In the genomic region with DNA sequence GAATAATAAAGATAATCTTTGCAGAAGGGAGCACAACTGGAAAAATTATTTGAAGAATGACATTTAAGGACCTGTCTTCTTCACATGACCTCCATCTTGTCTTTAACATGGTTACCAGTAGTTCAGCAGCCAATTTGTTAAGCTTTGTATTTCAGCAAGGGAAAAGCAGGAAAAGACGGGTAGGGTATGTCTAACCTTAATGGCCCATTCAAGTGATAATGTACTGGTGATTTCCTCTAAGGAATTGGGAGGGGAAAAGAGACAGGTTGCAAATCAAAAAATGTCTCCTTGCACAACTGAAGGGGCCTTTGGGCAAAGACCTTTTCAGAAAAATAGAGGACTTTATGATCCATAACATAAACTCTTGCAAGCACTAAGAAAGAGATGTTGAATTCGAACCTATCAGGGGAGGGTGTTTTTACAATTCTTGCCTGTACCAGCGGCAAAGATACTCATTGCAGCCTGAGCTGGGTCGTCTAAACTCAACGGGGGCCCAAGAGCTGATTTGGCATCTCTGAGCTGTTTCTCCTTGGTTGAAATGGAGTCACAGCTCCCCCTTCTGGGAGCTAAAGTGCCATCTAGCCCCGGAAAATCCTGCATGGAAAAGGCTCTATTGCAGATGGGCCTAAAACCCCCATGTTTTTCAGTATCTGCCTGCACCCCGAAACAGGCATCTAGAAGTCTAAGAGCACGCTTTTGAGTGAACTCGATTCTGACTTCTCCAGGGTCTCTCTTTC, we compare ENCODE assay signal across 9 cellular contexts. TPM values are rescaled to one million over a fixed set of nuclear protein-coding genes. Genes with fewer than 3 reads are reported as not detected.
DNase-seq lines count a peak whose midpoint lies in the region; ATAC-seq, FAIRE-seq and TF ChIP-seq lines count a peak whose summit lies in the region.
"Had no signal": no experiment of that assay in that cellular context is flagged by ENCODE, and none has a peak within 500 bp of the region (broad histone marks: within the 10 kb centered on the region; RNA-seq: fewer than 3 reads in every experiment).

No MANE protein-coding gene starts in this region.

- H3K27ac ChIP-seq in astrocyte (ENCODE audit: low read depth, low read length) = no peak overlapping the region
- H3K27ac ChIP-seq in uterus = no peak overlapping the region

- TF ChIP-seq POLR2A in NB4 (IDR thresholded peaks at IDR 0.05; ENCODE audit: extremely low read depth, insufficient read length) (no peak), uterus (IDR thresholded peaks at IDR 0.05) (no peak)

- no peak overlapping the region for H3K9ac ChIP-seq in astrocyte (ENCODE audit: low read length)

- no peaks in the 10 kb centered on the region for H3K36me3 Mint-ChIP-seq in astrocyte (ENCODE audit: low read depth, unreplicated experiment)

- H3K4me3 ChIP-seq in NB4 (ENCODE audit: low read depth, low read length) (no peak overlapping the region), astrocyte (ENCODE audit: insufficient read depth, low read depth, low read length) (no peak overlapping the region), uterus (no peak overlapping the region)

- no peaks in the 10 kb centered on the region for H3K9me3 ChIP-seq in astrocyte (ENCODE audit: insufficient read depth, low read depth, low read length)
- no peaks in the 10 kb centered on the region for H3K9me3 ChIP-seq in uterus

- no peak overlapping the region for H3K4me2 ChIP-seq in astrocyte (ENCODE audit: low read length)

- TF ChIP-seq CTCF in NB4 (IDR thresholded peaks at IDR 0.05; ENCODE audit: low read depth, low read length) (peak; percentile 52), astrocyte (IDR thresholded peaks at IDR 0.05; ENCODE audit: insufficient read depth, low read depth, low read length) (peak; percentile 52), uterus (IDR thresholded peaks at IDR 0.05) (no peak)

- H3K4me3 Mint-ChIP-seq in astrocyte (ENCODE audit: unreplicated experiment) = no peak overlapping the region
- H3K4me3 Mint-ChIP-seq: activated T-cell treated with anti-CD3 and anti-CD28 coated beads, Interleukin-2, amount 50 U/mL, for 72 hours had no signal

- H3K4me1 ChIP-seq in astrocyte (ENCODE audit: insufficient read depth, low read length) (no peaks in the 10 kb centered on the region), uterus (peaks cover 0 to 4% of the 10 kb centered on the region in 2 donors)

- H3K9me3 Mint-ChIP-seq in astrocyte (ENCODE audit: unreplicated experiment) = peaks cover 3% of the 10 kb centered on the region

- intact Hi-C loops in uterus (cut with DNase I; ENCODE audit: low total_unique reads) = no loop called here

- DNase-seq in NOMO-1 (lab: John Stamatoyannopoulos, UW; ENCODE audit: unreplicated experiment in 2 of 2) = peak; percentile 0 to 2
- DNase-seq in NOMO-1 treated with DMSO at 0.1 percent for 48 hours (lab: John Stamatoyannopoulos, UW; ENCODE audit: unreplicated experiment) = no peak
- DNase-seq in NB4 (ENCODE audit: low read depth) = peak; percentile 44
- no peak for DNase-seq in astrocyte (ENCODE audit: low read depth)
- no peak for DNase-seq in left lobe of liver (ENCODE audit: low spot score)
- DNase-seq in uterus = no peak

- no peaks in the 10 kb centered on the region for H3K4me1 Mint-ChIP-seq in astrocyte (ENCODE audit: low read depth, unreplicated experiment)

- H3K27ac Mint-ChIP-seq in astrocyte (ENCODE audit: unreplicated experiment) = no peak overlapping the region
- H3K27ac Mint-ChIP-seq: activated T-cell treated with anti-CD3 and anti-CD28 coated beads, Interleukin-2, amount 50 U/mL, for 72 hours had no signal

- H3K27me3 ChIP-seq in astrocyte (ENCODE audit: insufficient read depth, low read length) (peaks cover 16% of the 10 kb centered on the region), uterus (peaks cover 0 to 18% of the 10 kb centered on the region in 2 donors)

- FAIRE-seq in astrocyte (lab: Jason Lieb, UNC) = no peak

- peaks cover 22% of the 10 kb centered on the region for H3K27me3 Mint-ChIP-seq in astrocyte (ENCODE audit: low read depth, unreplicated experiment)

- ATAC-seq in left lobe of liver (peak; percentile 38), HG03460 (IDR thresholded peaks at IDR 0.05; ENCODE audit: unreplicated experiment) (no peak), GM21723 (IDR thresholded peaks at IDR 0.05; ENCODE audit: unreplicated experiment) (no peak)
- ATAC-seq: activated T-cell treated with anti-CD3 and anti-CD28 coated beads, Interleukin-2, amount 50 U/mL, for 72 hours had no signal

- H3K36me3 ChIP-seq in astrocyte (ENCODE audit: insufficient read depth, low read length) (no peaks in the 10 kb centered on the region), uterus (no peaks in the 10 kb centered on the region)

- H3K79me2 ChIP-seq in astrocyte (ENCODE audit: insufficient read depth, low read length) = no peaks in the 10 kb centered on the region

- no peaks in the 10 kb centered on the region for H4K20me1 ChIP-seq in astrocyte (ENCODE audit: insufficient read depth, low read length)

- no peak overlapping the region for H2AFZ ChIP-seq in astrocyte (ENCODE audit: low read depth, low read length)

RNA-seq across cellular contexts. Expression of a gene that starts 3.8 kb away (rescaled TPM):
- total RNA-seq in astrocyte (2.2 and 2.7 TPM in 2 replicates), left lobe of liver (0.25 TPM), uterus (1 to 10 TPM in 1 of 4 donors, not detected in 3; 1.3 TPM)
- total RNA-seq: activated T-cell treated with anti-CD3 and anti-CD28 coated beads, Interleukin-2, amount 50 U/mL, for 72 hours had no signal

Comparison
In these comparisons a context has a peak if more than half of its experiments do, and no peak if none do; other contexts are left out.
1. DNase-seq: peak in NOMO-1 (2 of 2) and NB4 (single experiment); none in NOMO-1 treated with DMSO at 0.1 percent for 48 hours (single experiment), astrocyte (single experiment), left lobe of liver (single experiment) and uterus (0 of 2).
2. CTCF ChIP-seq: peak in NB4 (single experiment) and astrocyte (single experiment); none in uterus (0 of 4).